Comparison of ENCODE assay signal across 12 cellular contexts in genomic region chr16:53043462-53043861, GRCh38. TPM values are rescaled to one million over a fixed set of nuclear protein-coding genes. Genes with fewer than 3 reads are reported as not detected.
A peak's percentile ranks its signal among the peaks of the same experiment; 100 is the strongest.
DNase-seq lines count a peak whose midpoint lies in the region; ATAC-seq and TF ChIP-seq lines count a peak whose summit lies in the region.
"Had no signal": no experiment of that assay in that cellular context is flagged by ENCODE, and none has a peak within 500 bp of the region (broad histone marks: within the 10 kb centered on the region; RNA-seq: fewer than 3 reads in every experiment).

No MANE protein-coding gene starts in this region.

- TF ChIP-seq CTCF in progenitor cell of endocrine pancreas (IDR thresholded peaks at IDR 0.05; ENCODE audit: unreplicated experiment), result no peak

- H3K4me1 ChIP-seq in HUES48 (ENCODE audit: control insufficient read depth, insufficient read depth, low read length), result peaks cover 51% of the 10 kb centered on the region
- peaks cover 4 to 18% (median 6%) of the 10 kb centered on the region in 3 donors for H3K4me1 ChIP-seq in skeletal muscle tissue (ENCODE audit: control insufficient read depth in 3 of 3, insufficient read depth in 3 of 3, low read length in 3 of 3)

- peaks cover 5% of the 10 kb centered on the region for H3K9me3 Mint-ChIP-seq in progenitor cell of endocrine pancreas (ENCODE audit: low read depth)

- intact Hi-C loops in left colon (cut with DNase I, micrococcal nuclease), result loop anchor here in 1 of 2 donors (10.0 kb wide), 1 partner anchor 471 kb away; no protein-coding TSS in a partner anchor

- H3K4me3 Mint-ChIP-seq in progenitor cell of endocrine pancreas (ENCODE audit: low read depth), result no peak overlapping the region

- no peaks in the 10 kb centered on the region for H3K36me3 Mint-ChIP-seq in progenitor cell of endocrine pancreas (ENCODE audit: insufficient read depth)
- H3K36me3 Mint-ChIP-seq: naive B cell had no signal

- peak; percentile 26 for ATAC-seq in left colon
- ATAC-seq in HG03442 (IDR thresholded peaks at IDR 0.05; ENCODE audit: unreplicated experiment), result no peak

- H3K27ac Mint-ChIP-seq in progenitor cell of endocrine pancreas, result no peak overlapping the region

- H3K4me3 ChIP-seq in HUES48 (ENCODE audit: low read depth, low read length), result peak overlapping the region; percentile 73
- H3K4me3 ChIP-seq in skeletal muscle tissue (ENCODE audit: low read length in 3 of 3), result peak overlapping the region in 2 of 3 donors; percentile 21 to 28

- peak overlapping the region; percentile 94 for H3K27ac ChIP-seq in HUES48 (ENCODE audit: low read depth, low read length)
- peak overlapping the region; percentile 69 for H3K27ac ChIP-seq in epithelial cell of prostate
- H3K27ac ChIP-seq in skeletal muscle tissue (ENCODE audit: low read depth, low read length), result peak overlapping the region; percentile 3

- H3K36me3 ChIP-seq in HUES48 (ENCODE audit: control insufficient read depth, insufficient read depth, low read length), result no peaks in the 10 kb centered on the region
- no peaks in the 10 kb centered on the region for H3K36me3 ChIP-seq in skeletal muscle tissue (ENCODE audit: control insufficient read depth in 3 of 3, insufficient read depth in 3 of 3, low read length in 3 of 3)
- H3K36me3 ChIP-seq: upper lobe of left lung had no signal

- DNase-seq in epithelial cell of prostate (ENCODE audit: low read depth, low spot score) (no peak), left colon (peak in 1 of 2 donors; percentile 30), G401 (ENCODE audit: low spot score) (no peak), progenitor cell of endocrine pancreas (ENCODE audit: low spot score, unreplicated experiment) (no peak), nucleus accumbens (lab: John Stamatoyannopoulos, UW) (no peak)
- DNase-seq: activated CD4-positive, alpha-beta T cell treated with anti-CD3 and anti-CD28 coated beads, Interleukin-2, amount 50 U/mL, for 4 hours; naive B cell; NCI-H510A had no signal

- H3K9me3 ChIP-seq in HUES48 (ENCODE audit: control insufficient read depth, insufficient read depth, low read length) (no peaks in the 10 kb centered on the region), skeletal muscle tissue (ENCODE audit: control insufficient read depth in 3 of 3, low read length in 3 of 3) (no peaks in the 10 kb centered on the region)
- H3K9me3 ChIP-seq: upper lobe of left lung had no signal

- peaks cover 40% of the 10 kb centered on the region for H3K4me1 Mint-ChIP-seq in progenitor cell of endocrine pancreas (ENCODE audit: low read depth)

- in situ Hi-C loops in G401 (cut with HindIII; ENCODE audit: low sequenced_read_pairs), result no loop called here

- peaks cover 16% of the 10 kb centered on the region for H3K27me3 Mint-ChIP-seq in progenitor cell of endocrine pancreas

- H3K27me3 ChIP-seq in HUES48 (ENCODE audit: control insufficient read depth, insufficient read depth, low read length), result no peaks in the 10 kb centered on the region; the same call in 1 of the 2 replicates
- peaks cover 0 to 17% (median 0%) of the 10 kb centered on the region in 3 donors for H3K27me3 ChIP-seq in skeletal muscle tissue (ENCODE audit: control insufficient read depth in 3 of 3, insufficient read depth in 3 of 3, low read length in 3 of 3)
- H3K27me3 ChIP-seq: upper lobe of left lung had no signal

- H3K9ac ChIP-seq in HUES48 (ENCODE audit: low read depth, low read length) (peak overlapping the region; percentile 35; the same call in 1 of the 2 replicates), skeletal muscle tissue (ENCODE audit: low read depth in 1 of 3, low read length in 3 of 3) (peak overlapping the region in 1 of 3 donors; percentile 62)

RNA-seq across cellular contexts. Expression of gene CHD9NB, which starts 9.2 kb away (rescaled TPM):
- total RNA-seq in left colon (1 to 10 TPM; 5.0 to 6.1 TPM), skeletal muscle tissue (0.52 TPM), progenitor cell of endocrine pancreas (1.1 and 1.3 TPM in 2 replicates)
- total RNA-seq in G401 (2014; rRNA removed; shearing (Covaris generic)), result 43.5 and 58.1 TPM in 2 replicates

RNA-seq across cellular contexts. Expression of gene CHD9, which starts 11.3 kb away (rescaled TPM):
- total RNA-seq in left colon (10 to 100 TPM; 68.6 to 73.7 TPM), skeletal muscle tissue (69.4 TPM), progenitor cell of endocrine pancreas (67.7 TPM in 2 replicates)
- total RNA-seq in G401 (2014; rRNA removed; shearing (Covaris generic)), result 18.3 and 31.1 TPM in 2 replicates

Comparison
In these comparisons a context has a peak if more than half of its experiments do, and no peak if none do; other contexts are left out.
1. H3K27ac ChIP-seq: peak in every context shown above with its lines; median percentile 94 in HUES48; 69 in epithelial cell of prostate; 3 in skeletal muscle tissue.